9 cellular contexts compared by ENCODE assay signal in the genomic region with DNA sequence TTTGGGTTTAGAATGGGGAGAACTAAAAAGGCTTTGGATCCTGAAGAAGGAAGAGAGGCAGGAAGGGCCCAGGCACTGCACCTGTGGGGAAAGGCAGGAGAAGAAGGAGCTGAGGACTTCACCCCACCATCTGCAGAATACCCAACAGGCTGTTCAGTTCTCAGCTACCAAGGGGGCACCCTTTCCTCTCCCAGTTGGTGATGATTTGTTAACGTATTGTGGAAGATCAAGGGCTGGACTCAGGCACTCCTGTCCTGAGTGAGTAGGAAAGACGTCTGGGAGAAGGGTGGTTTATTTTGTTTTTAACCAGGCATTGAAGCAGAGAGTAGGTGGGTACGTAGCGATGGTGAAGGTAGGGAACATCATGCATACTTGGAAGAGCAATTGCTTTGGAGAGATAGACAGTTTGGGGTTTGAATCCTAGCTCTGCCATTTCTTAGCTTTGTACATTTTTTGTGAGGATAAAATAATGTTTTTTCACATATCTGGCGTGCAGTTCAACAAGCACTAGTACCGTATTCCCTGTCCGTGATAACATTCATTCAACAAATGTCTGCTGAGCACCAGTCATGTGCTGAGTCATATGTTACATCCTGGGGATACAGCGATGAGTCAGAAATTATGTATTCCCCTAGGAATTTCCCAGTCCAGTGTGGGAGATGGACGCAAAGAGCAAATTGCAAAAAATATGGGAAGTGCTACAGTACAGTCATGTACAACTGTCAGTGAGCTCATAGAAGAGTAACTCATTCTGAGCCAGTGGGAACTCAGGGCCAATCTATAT. TPM values are rescaled to one million over a fixed set of nuclear protein-coding genes. Genes with fewer than 3 reads are reported as not detected.
A peak's percentile ranks its signal among the peaks of the same experiment; 100 is the strongest.
DNase-seq lines count a peak whose midpoint lies in the region; ATAC-seq and TF ChIP-seq lines count a peak whose summit lies in the region.
"Had no signal": no experiment of that assay in that cellular context is flagged by ENCODE, and none has a peak within 500 bp of the region (broad histone marks: within the 10 kb centered on the region; RNA-seq: fewer than 3 reads in every experiment).

No MANE protein-coding gene starts in this region.

- H3K36me3 ChIP-seq in right lobe of liver: no peaks in the 10 kb centered on the region
- no peaks in the 10 kb centered on the region for H3K36me3 ChIP-seq in vagina

- peaks cover 38% of the 10 kb centered on the region for H3K4me1 Mint-ChIP-seq in stimulated activated naive CD8-positive, alpha-beta T cell treated with anti-CD3 and anti-CD28 coated beads, Interleukin-15, Interleukin-2, amounts not matched to agents 100 ng/mL and 50 ng/mL, for 24 hours (ENCODE audit: low read depth)
- peaks cover 31% of the 10 kb centered on the region for H3K4me1 Mint-ChIP-seq in activated T-cell treated with anti-CD3 and anti-CD28 coated beads, Interleukin-2, amount 50 U/mL, for 4 hours (ENCODE audit: low read depth)

- H3K9me3 ChIP-seq in right lobe of liver (no peaks in the 10 kb centered on the region), vagina (no peaks in the 10 kb centered on the region)

- intact Hi-C loops in right lobe of liver (cut with DNase I): no loop called here
- intact Hi-C loops in vagina (cut with DNase I): no loop called here

- TF ChIP-seq CTCF in right lobe of liver (IDR thresholded peaks at IDR 0.05) (no peak), vagina (IDR thresholded peaks at IDR 0.05) (no peak)

- H3K4me1 ChIP-seq in right lobe of liver (peaks cover 0 to 13% (median 0%) of the 10 kb centered on the region in 4 donors), vagina (peaks cover 34% of the 10 kb centered on the region)

- TF ChIP-seq POLR2A in right lobe of liver (IDR thresholded peaks at IDR 0.05) (no peak), vagina (IDR thresholded peaks at IDR 0.05) (no peak)

- peak overlapping the region; percentile 2 for H3K27ac Mint-ChIP-seq in stimulated activated naive CD8-positive, alpha-beta T cell treated with anti-CD3 and anti-CD28 coated beads, Interleukin-15, Interleukin-2, amounts not matched to agents 100 ng/mL and 50 ng/mL, for 24 hours

- H3K27me3 Mint-ChIP-seq in stimulated activated naive CD8-positive, alpha-beta T cell treated with anti-CD3 and anti-CD28 coated beads, Interleukin-15, Interleukin-2, amounts not matched to agents 100 ng/mL and 50 ng/mL, for 24 hours: peaks cover 5% of the 10 kb centered on the region
- H3K27me3 Mint-ChIP-seq in activated T-cell treated with anti-CD3 and anti-CD28 coated beads, Interleukin-2, amount 50 U/mL, for 4 hours (ENCODE audit: low read depth): no peaks in the 10 kb centered on the region

- ATAC-seq in stimulated activated naive CD8-positive, alpha-beta T cell treated with anti-CD3 and anti-CD28 coated beads, Interleukin-15, Interleukin-2, amounts not matched to agents 100 U/mL and 50 U/mL, for 24 hours: no peak
- ATAC-seq in right lobe of liver (peak in 3 of 4 donors; percentile 5 to 59 (median 46)), GM21515 (IDR thresholded peaks at IDR 0.05; ENCODE audit: unreplicated experiment) (no peak)
- no peak for ATAC-seq in activated T-cell treated with anti-CD3 and anti-CD28 coated beads, Interleukin-2, amount 50 U/mL, for 4 hours

- H3K27me3 ChIP-seq in right lobe of liver (no peaks in the 10 kb centered on the region), vagina (no peaks in the 10 kb centered on the region)

- 75% methylated on average over 9 of the region's 9 CpGs for WGBS in right lobe of liver (ENCODE audit: insufficient coverage, low coverage, low lambda C conversion rate, missing lambda C conversion rate)

- peak overlapping the region; percentile 26 for H3K27ac ChIP-seq in caudate nucleus (ENCODE audit: low read depth, low read length)
- H3K27ac ChIP-seq in right lobe of liver: peak overlapping the region in 2 of 3 donors; percentile 24 to 92
- peak overlapping the region; percentile 93 for H3K27ac ChIP-seq in vagina

- H3K4me3 Mint-ChIP-seq in stimulated activated naive CD8-positive, alpha-beta T cell treated with anti-CD3 and anti-CD28 coated beads, Interleukin-15, Interleukin-2, amounts not matched to agents 100 ng/mL and 50 ng/mL, for 24 hours: peak overlapping the region; percentile 17
- H3K4me3 Mint-ChIP-seq in activated T-cell treated with anti-CD3 and anti-CD28 coated beads, Interleukin-2, amount 50 U/mL, for 4 hours: no peak overlapping the region

- H3K4me3 ChIP-seq in right lobe of liver (no peak overlapping the region), vagina (peak overlapping the region in 1 of 2 donors; percentile 96)

- peaks cover 4% of the 10 kb centered on the region for H3K36me3 Mint-ChIP-seq in stimulated activated naive CD8-positive, alpha-beta T cell treated with anti-CD3 and anti-CD28 coated beads, Interleukin-15, Interleukin-2, amounts not matched to agents 100 ng/mL and 50 ng/mL, for 24 hours (ENCODE audit: low read depth)
- no peaks in the 10 kb centered on the region for H3K36me3 Mint-ChIP-seq in activated T-cell treated with anti-CD3 and anti-CD28 coated beads, Interleukin-2, amount 50 U/mL, for 4 hours (ENCODE audit: insufficient read depth)

- DNase-seq in stimulated activated naive CD8-positive, alpha-beta T cell treated with anti-CD3 and anti-CD28 coated beads, Interleukin-15, Interleukin-2, amounts not matched to agents 100 U/mL and 50 U/mL, for 24 hours: no peak
- peak in 12 of 61 donors; percentile 4 to 36 (median 18) for DNase-seq in caudate nucleus (lab: John Stamatoyannopoulos, UW)
- no peak for DNase-seq in right lobe of liver
- peak in 1 of 2 donors; percentile 90 for DNase-seq in vagina (ENCODE audit: extremely low spot score in 2 of 2)
- DNase-seq in activated T-cell treated with anti-CD3 and anti-CD28 coated beads, Interleukin-2, amount 50 U/mL, for 4 hours: no peak
- DNase-seq in OCI-M1 (lab: John Stamatoyannopoulos, UW): no peak
- DNase-seq: DND-41 had no signal

- H3K9me3 Mint-ChIP-seq in stimulated activated naive CD8-positive, alpha-beta T cell treated with anti-CD3 and anti-CD28 coated beads, Interleukin-15, Interleukin-2, amounts not matched to agents 100 ng/mL and 50 ng/mL, for 24 hours: no peaks in the 10 kb centered on the region
- no peaks in the 10 kb centered on the region for H3K9me3 Mint-ChIP-seq in activated T-cell treated with anti-CD3 and anti-CD28 coated beads, Interleukin-2, amount 50 U/mL, for 4 hours

RNA-seq across cellular contexts. Expression of a gene that starts 2.1 kb away (rescaled TPM):
- total RNA-seq in right lobe of liver (10 to 100 TPM in 3 of 6 experiments, 1 to 10 TPM in 3; 6.7 to 26.9 (median 15.9) TPM), vagina (27.3 TPM)
- 10 to 100 TPM; 12.2 to 13.8 (median 12.6) TPM for total RNA-seq in activated T-cell treated with anti-CD3 and anti-CD28 coated beads, Interleukin-2, amount 50 U/mL, for 4 hours

RNA-seq across cellular contexts. Expression of a gene that starts 43.9 kb away (rescaled TPM):
- total RNA-seq in right lobe of liver (under 1 TPM in 2 of 6 experiments, not detected in 4; 0.09 to 0.24 TPM), vagina (not detected)
- total RNA-seq in activated T-cell treated with anti-CD3 and anti-CD28 coated beads, Interleukin-2, amount 50 U/mL, for 4 hours: under 1 TPM in 2 of 3 donors, not detected in 1; 0.18 to 0.24 TPM

Comparison
In these comparisons a context has a peak if more than half of its experiments do, and no peak if none do; other contexts are left out.
1. ATAC-seq: peak in right lobe of liver (3 of 4); none in stimulated activated naive CD8-positive, alpha-beta T cell treated with anti-CD3 and anti-CD28 coated beads, Interleukin-15, Interleukin-2, amounts not matched to agents 100 U/mL and 50 U/mL, for 24 hours (single experiment), GM21515 (single experiment) and activated T-cell treated with anti-CD3 and anti-CD28 coated beads, Interleukin-2, amount 50 U/mL, for 4 hours (0 of 2).
2. H3K27ac ChIP-seq: peak in every context shown above with its lines; median percentile 93 in vagina; 58 in right lobe of liver; 26 in caudate nucleus.